Comparison of ENCODE assay signal across 1 cellular context in genomic region chr2:567865-568638, GRCh38.
TF ChIP-seq lines count a peak whose summit lies in the region.

No MANE protein-coding gene starts in this region.

TF ChIP-seq in HEK293, 187 proteins besides CTCF, POLR2A, EP300 and RAD21 (continued from another document):
- no peak for TF ChIP-seq ZNF148 (tag by site-specific recombination; IDR thresholded peaks at IDR 0.05; ENCODE audit: borderline replicate concordance)
- TF ChIP-seq ZNF704 (tag by site-specific recombination; IDR thresholded peaks at IDR 0.05), result no peak
- TF ChIP-seq MEIS1 (CRISPR knock-in tag; IDR thresholded peaks at IDR 0.05; ENCODE audit: borderline replicate concordance), result no peak
